2 cellular contexts compared by ENCODE assay signal in the genomic region with DNA sequence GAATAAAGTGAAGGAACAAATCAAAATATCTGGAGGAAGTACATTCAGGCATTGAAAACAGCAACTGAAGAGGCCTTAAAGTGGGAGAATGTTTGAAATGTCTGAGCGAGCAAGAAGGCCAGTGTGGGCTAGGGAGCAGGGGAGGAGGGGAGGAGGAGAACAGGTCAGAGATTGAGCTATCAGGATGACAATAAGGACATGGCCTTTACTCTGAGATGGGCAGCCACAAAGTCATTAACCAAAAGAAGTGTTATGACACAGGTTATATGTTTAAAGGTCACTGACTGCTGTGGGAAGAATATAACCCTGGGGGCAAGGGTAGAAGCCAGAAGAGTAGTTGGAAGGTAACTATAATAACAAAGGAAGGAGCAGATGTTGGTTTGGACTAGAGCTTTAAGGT.
TF ChIP-seq lines count a peak whose summit lies in the region.

No MANE protein-coding gene starts in this region.

TF ChIP-seq in GM23338, 12 proteins besides CTCF, POLR2A, EP300 and RAD21 (continues in another document):
- TF ChIP-seq EZH2 (IDR thresholded peaks at IDR 0.05; ENCODE audit: low read depth, unreplicated experiment) = no peak
- TF ChIP-seq ZNF331 (CRISPR knock-in tag; IDR thresholded peaks at IDR 0.05; ENCODE audit: low read depth) = no peak
- TF ChIP-seq EZH2phosphoT487 (IDR thresholded peaks at IDR 0.05; ENCODE audit: unreplicated experiment) = no peak
- TF ChIP-seq STAT1 (IDR thresholded peaks at IDR 0.05; ENCODE audit: unreplicated experiment) = no peak
- TF ChIP-seq CREB1 (CRISPR knock-in tag; IDR thresholded peaks at IDR 0.05; ENCODE audit: low read depth) = no peak
- TF ChIP-seq, protein P1, sequence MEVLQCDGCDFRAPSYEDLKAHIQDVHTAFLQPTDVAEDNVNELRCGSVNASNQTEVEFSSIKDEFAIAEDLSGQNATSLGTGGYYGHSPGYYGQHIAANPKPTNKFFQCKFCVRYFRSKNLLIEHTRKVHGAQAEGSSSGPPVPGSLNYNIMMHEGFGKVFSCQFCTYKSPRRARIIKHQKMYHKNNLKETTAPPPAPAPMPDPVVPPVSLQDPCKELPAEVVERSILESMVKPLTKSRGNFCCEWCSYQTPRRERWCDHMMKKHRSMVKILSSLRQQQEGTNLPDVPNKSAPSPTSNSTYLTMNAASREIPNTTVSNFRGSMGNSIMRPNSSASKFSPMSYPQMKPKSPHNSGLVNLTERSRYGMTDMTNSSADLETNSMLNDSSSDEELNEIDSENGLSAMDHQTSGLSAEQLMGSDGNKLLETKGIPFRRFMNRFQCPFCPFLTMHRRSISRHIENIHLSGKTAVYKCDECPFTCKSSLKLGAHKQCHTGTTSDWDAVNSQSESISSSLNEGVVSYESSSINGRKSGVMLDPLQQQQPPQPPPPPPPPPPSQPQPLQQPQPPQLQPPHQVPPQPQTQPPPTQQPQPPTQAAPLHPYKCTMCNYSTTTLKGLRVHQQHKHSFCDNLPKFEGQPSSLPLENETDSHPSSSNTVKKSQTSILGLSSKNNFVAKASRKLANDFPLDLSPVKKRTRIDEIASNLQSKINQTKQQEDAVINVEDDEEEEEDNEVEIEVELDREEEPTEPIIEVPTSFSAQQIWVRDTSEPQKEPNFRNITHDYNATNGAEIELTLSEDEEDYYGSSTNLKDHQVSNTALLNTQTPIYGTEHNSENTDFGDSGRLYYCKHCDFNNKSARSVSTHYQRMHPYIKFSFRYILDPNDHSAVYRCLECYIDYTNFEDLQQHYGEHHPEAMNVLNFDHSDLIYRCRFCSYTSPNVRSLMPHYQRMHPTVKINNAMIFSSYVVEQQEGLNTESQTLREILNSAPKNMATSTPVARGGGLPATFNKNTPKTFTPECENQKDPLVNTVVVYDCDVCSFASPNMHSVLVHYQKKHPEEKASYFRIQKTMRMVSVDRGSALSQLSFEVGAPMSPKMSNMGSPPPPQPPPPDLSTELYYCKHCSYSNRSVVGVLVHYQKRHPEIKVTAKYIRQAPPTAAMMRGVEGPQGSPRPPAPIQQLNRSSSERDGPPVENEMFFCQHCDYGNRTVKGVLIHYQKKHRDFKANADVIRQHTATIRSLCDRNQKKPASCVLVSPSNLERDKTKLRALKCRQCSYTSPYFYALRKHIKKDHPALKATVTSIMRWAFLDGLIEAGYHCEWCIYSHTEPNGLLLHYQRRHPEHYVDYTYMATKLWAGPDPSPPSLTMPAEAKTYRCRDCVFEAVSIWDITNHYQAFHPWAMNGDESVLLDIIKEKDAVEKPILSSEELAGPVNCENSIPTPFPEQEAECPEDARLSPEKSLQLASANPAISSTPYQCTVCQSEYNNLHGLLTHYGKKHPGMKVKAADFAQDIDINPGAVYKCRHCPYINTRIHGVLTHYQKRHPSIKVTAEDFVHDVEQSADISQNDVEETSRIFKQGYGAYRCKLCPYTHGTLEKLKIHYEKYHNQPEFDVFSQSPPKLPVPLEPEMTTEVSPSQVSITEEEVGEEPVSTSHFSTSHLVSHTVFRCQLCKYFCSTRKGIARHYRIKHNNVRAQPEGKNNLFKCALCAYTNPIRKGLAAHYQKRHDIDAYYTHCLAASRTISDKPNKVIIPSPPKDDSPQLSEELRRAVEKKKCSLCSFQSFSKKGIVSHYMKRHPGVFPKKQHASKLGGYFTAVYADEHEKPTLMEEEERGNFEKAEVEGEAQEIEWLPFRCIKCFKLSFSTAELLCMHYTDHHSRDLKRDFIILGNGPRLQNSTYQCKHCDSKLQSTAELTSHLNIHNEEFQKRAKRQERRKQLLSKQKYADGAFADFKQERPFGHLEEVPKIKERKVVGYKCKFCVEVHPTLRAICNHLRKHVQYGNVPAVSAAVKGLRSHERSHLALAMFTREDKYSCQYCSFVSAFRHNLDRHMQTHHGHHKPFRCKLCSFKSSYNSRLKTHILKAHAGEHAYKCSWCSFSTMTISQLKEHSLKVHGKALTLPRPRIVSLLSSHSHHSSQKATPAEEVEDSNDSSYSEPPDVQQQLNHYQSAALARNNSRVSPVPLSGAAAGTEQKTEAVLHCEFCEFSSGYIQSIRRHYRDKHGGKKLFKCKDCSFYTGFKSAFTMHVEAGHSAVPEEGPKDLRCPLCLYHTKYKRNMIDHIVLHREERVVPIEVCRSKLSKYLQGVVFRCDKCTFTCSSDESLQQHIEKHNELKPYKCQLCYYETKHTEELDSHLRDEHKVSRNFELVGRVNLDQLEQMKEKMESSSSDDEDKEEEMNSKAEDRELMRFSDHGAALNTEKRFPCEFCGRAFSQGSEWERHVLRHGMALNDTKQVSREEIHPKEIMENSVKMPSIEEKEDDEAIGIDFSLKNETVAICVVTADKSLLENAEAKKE (CRISPR knock-in tag; IDR thresholded peaks at IDR 0.05) = no peak
- TF ChIP-seq JUNB (IDR thresholded peaks at IDR 0.05; ENCODE audit: unreplicated experiment) = no peak
- TF ChIP-seq NANOG (IDR thresholded peaks at IDR 0.05; ENCODE audit: borderline replicate concordance) = no peak
- TF ChIP-seq ZNF114 (CRISPR knock-in tag; IDR thresholded peaks at IDR 0.05) = no peak
- TF ChIP-seq, protein P2, sequence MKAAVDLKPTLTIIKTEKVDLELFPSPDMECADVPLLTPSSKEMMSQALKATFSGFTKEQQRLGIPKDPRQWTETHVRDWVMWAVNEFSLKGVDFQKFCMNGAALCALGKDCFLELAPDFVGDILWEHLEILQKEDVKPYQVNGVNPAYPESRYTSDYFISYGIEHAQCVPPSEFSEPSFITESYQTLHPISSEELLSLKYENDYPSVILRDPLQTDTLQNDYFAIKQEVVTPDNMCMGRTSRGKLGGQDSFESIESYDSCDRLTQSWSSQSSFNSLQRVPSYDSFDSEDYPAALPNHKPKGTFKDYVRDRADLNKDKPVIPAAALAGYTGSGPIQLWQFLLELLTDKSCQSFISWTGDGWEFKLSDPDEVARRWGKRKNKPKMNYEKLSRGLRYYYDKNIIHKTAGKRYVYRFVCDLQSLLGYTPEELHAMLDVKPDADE (IDR thresholded peaks at IDR 0.05) = no peak
- no peak for TF ChIP-seq POLR2AphosphoS5 (IDR thresholded peaks at IDR 0.05; ENCODE audit: low read depth)

TF ChIP-seq in H1, 55 proteins besides CTCF, POLR2A, EP300 and RAD21:
- TF ChIP-seq EZH2 (IDR thresholded peaks at IDR 0.05; ENCODE audit: low read depth, low read length, severe bottlenecking) = no peak
- TF ChIP-seq, protein P3, sequence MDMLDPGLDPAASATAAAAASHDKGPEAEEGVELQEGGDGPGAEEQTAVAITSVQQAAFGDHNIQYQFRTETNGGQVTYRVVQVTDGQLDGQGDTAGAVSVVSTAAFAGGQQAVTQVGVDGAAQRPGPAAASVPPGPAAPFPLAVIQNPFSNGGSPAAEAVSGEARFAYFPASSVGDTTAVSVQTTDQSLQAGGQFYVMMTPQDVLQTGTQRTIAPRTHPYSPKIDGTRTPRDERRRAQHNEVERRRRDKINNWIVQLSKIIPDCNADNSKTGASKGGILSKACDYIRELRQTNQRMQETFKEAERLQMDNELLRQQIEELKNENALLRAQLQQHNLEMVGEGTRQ (IDR thresholded peaks at IDR 0.05; ENCODE audit: low read length) = no peak
- no peak for TF ChIP-seq TAF1 (IDR thresholded peaks at IDR 0.05; ENCODE audit: low read depth, low read length)
- no peak for TF ChIP-seq BCL11A (IDR thresholded peaks at IDR 0.05; ENCODE audit: low read depth in 2 of 2, low read length in 2 of 2)
- TF ChIP-seq CHD2 (IDR thresholded peaks at IDR 0.05; ENCODE audit: low read length) = no peak
- no peak for TF ChIP-seq CTBP2 (IDR thresholded peaks at IDR 0.05; ENCODE audit: borderline replicate concordance, insufficient read depth, insufficient read length, low read length)
- TF ChIP-seq RBBP5 (IDR thresholded peaks at IDR 0.05; ENCODE audit: borderline replicate concordance, low read depth, low read length) = no peak
- TF ChIP-seq ASH2L (IDR thresholded peaks at IDR 0.05; ENCODE audit: low read length) = no peak
- TF ChIP-seq CREB1 (IDR thresholded peaks at IDR 0.05) = no peak
- TF ChIP-seq KDM4A (IDR thresholded peaks at IDR 0.05; ENCODE audit: low read depth, low read length, severe bottlenecking) = no peak
- TF ChIP-seq, protein P4, sequence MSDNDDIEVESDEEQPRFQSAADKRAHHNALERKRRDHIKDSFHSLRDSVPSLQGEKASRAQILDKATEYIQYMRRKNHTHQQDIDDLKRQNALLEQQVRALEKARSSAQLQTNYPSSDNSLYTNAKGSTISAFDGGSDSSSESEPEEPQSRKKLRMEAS (IDR thresholded peaks at IDR 0.05) = no peak
- TF ChIP-seq SIRT6 (IDR thresholded peaks at IDR 0.05; ENCODE audit: low read length) = no peak
- no peak for TF ChIP-seq KDM1A (IDR thresholded peaks at IDR 0.05; ENCODE audit: borderline replicate concordance, low read length)
- no peak for TF ChIP-seq SUZ12 (IDR thresholded peaks at IDR 0.05; ENCODE audit: low read length)
- no peak for TF ChIP-seq MAFK (IDR thresholded peaks at IDR 0.05; ENCODE audit: low read depth, low read length)
- no peak for TF ChIP-seq HDAC2 (IDR thresholded peaks at IDR 0.05; ENCODE audit: borderline replicate concordance in 1 of 2, low read depth in 2 of 2, low read length in 2 of 2)
- no peak for TF ChIP-seq CEBPB (IDR thresholded peaks at IDR 0.05; ENCODE audit: low read depth, low read length)
- TF ChIP-seq CHD1 (IDR thresholded peaks at IDR 0.05; ENCODE audit: low read depth, low read length) = no peak
- no peak for TF ChIP-seq SAP30 (IDR thresholded peaks at IDR 0.05; ENCODE audit: insufficient read depth, insufficient replicate concordance, low read length)
- TF ChIP-seq KDM5A (IDR thresholded peaks at IDR 0.05; ENCODE audit: low read length) = no peak
